Comparison of ENCODE assay signal across 17 cellular contexts in the genomic region with DNA sequence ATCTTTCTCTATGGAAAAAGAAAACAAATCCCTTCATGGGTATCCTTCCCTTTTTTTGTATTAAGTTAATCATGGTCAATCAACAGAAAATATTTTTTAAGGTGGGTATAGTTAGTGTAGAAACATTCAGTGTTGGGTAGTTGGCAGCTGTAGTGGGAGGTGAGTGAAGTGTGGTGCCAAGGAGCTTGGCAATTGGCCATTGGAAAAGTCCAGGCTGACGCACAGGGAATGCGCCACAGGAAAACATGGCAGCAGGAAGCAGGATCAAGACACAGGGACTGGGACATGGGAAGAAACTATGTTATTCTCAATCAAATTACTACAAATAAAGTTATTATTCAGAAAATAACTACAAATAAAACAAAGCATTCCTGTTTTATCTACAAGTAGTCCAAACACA.
"Had no signal": no experiment of that assay in that cellular context is flagged by ENCODE, and none has a peak within 500 bp of the region (broad histone marks: within the 10 kb centered on the region; RNA-seq: fewer than 3 reads in every experiment).

No MANE protein-coding gene starts in this region.

- DNase-seq: activated CD4-positive, alpha-beta T cell treated with anti-CD3 and anti-CD28 coated beads, Interleukin-2, amount 50 U/mL, for 1 hour; activated CD8-positive, alpha-beta memory T cell treated with anti-CD3 and anti-CD28 coated beads for 24 hours; activated gamma-delta T cell treated with Interleukin-2 at 50 U/mL for 16 hours; amniotic stem cell; effector CD8-positive, alpha-beta T cell; foreskin keratinocyte; mucosa of descending colon; naive thymus-derived CD4-positive, alpha-beta T cell; retina; stimulated activated CD4-positive, alpha-beta T cell treated with anti-CD3 and anti-CD28 coated beads, Interleukin-4, amount 100 ng/mL, for 4 hours; stimulated activated CD8-positive, alpha-beta memory T cell treated with anti-CD3 and anti-CD28 coated beads, Interleukin-4, amount 100 ng/mL, for 48 hours; stimulated activated naive CD4-positive, alpha-beta T cell treated with Interleukin-2 at 50 U/mL for 16 hours; substantia nigra; T-cell; T1000; transverse colon had no signal

- ATAC-seq: activated CD4-positive, CD25-positive, alpha-beta regulatory T cell treated with anti-CD3 and anti-CD28 coated beads, Interleukin-2, amount 50 U/mL, for 24 hours; foreskin keratinocyte; mucosa of descending colon; naive thymus-derived CD4-positive, alpha-beta T cell; T-cell had no signal
